In the genomic region with DNA sequence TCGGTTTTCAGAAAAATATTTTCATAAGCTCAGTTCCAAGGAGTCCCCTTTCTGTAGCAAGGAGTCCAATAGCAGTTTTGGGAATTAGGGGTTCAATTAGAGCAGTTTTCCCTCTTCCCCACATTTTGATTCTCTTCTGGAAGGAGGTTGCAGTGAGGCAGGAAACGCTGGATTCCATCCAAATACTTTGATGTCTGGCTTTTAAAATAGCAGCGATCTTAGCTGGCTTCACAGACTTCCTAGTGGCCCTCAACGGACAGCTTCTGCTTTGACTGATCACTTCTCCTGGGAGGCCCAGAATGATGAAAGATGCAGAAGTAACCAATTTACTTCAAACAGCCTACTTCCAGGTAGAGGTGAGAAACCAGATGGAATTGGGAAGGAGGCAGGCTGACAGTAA, we compare ENCODE assay signal across 16 cellular contexts.
DNase-seq lines count a peak whose midpoint lies in the region; ATAC-seq and TF ChIP-seq lines count a peak whose summit lies in the region.
"Had no signal": no experiment of that assay in that cellular context is flagged by ENCODE, and none has a peak within 500 bp of the region (broad histone marks: within the 10 kb centered on the region; RNA-seq: fewer than 3 reads in every experiment).

No MANE protein-coding gene starts in this region.

- TF ChIP-seq CTCF in SK-N-SH (IDR thresholded peaks at IDR 0.05) (no peak), fibroblast of mammary gland (conservative IDR thresholded peaks at IDR 0.05; ENCODE audit: control insufficient read depth, insufficient read depth, low read depth, low read length) (no peak)

- peaks cover 0 to 7% of the 10 kb centered on the region in 2 experiments; a peak in 2 of 4 replicates for H3K4me1 ChIP-seq in SK-N-SH (ENCODE audit: control insufficient read depth in 1 of 2, insufficient read depth in 2 of 2, low read depth in 1 of 2, low read length in 1 of 2)

- POLR2A ChIA-PET in SK-N-SH (lab: Yijun Ruan, JAX) = no interaction called here

- ATAC-seq in GM18519 (IDR thresholded peaks at IDR 0.05; ENCODE audit: low FRiP score, unreplicated experiment) = no peak
- ATAC-seq: activated CD8-positive, alpha-beta T cell treated with anti-CD3 and anti-CD28 coated beads for 36 hours had no signal

- CTCF ChIA-PET in SK-N-SH (lab: Yijun Ruan, JAX) = interaction anchor here (0.9 to 1.3 kb wide), 2 partner anchors 10 to 27 kb away, joined by 6 read pairs; no protein-coding TSS in a partner anchor

- H3F3A ChIP-seq in SK-N-SH (replicated peaks; ENCODE audit: insufficient read depth) = peaks cover 5% of the 10 kb centered on the region

- no peaks in the 10 kb centered on the region for H3K79me2 ChIP-seq in SK-N-SH (ENCODE audit: insufficient read depth)

- no peak overlapping the region; a peak in 1 of 4 replicates for H3K27ac ChIP-seq in SK-N-SH (ENCODE audit: low read depth in 2 of 2, low read length in 1 of 2)
- H3K27ac ChIP-seq: right atrium auricular region, VCaP had no signal

- H3K9ac ChIP-seq in SK-N-SH = no peak overlapping the region

- no peak overlapping the region for H3K4me2 ChIP-seq in SK-N-SH

- TF ChIP-seq EP300 in SK-N-SH (IDR thresholded peaks at IDR 0.05; ENCODE audit: borderline replicate concordance in 1 of 2, low read depth in 1 of 2, low read length in 1 of 2) = no peak

- H3K4me3 ChIP-seq in SK-N-SH (ENCODE audit: low read depth in 2 of 2, low read length in 1 of 2) (no peak overlapping the region), fibroblast of mammary gland (ENCODE audit: control insufficient read depth, low read depth, low read length) (no peak overlapping the region)
- H3K4me3 ChIP-seq: right atrium auricular region had no signal

- no peaks in the 10 kb centered on the region for H4K20me1 ChIP-seq in SK-N-SH (ENCODE audit: insufficient read depth)

- H3K36me3 ChIP-seq in SK-N-SH (replicated peaks in 1 of 2; ENCODE audit: control insufficient read depth in 1 of 2, insufficient read depth in 2 of 2, low read length in 1 of 2) = peaks cover 0 to 33% of the 10 kb centered on the region in 2 experiments
- H3K36me3 ChIP-seq: right atrium auricular region had no signal

- H3K9me2 ChIP-seq in SK-N-SH = no peaks in the 10 kb centered on the region

- TF ChIP-seq RAD21 in SK-N-SH (IDR thresholded peaks at IDR 0.05; ENCODE audit: low read length) = no peak

- H3K9me3 ChIP-seq in SK-N-SH = no peaks in the 10 kb centered on the region
- H3K9me3 ChIP-seq: right atrium auricular region had no signal

- no peak overlapping the region for H2AFZ ChIP-seq in SK-N-SH (ENCODE audit: low read depth)

- peak; percentile 7 for DNase-seq in SKM-1 treated with dmso at 0.1 percent for 144 hours (lab: John Stamatoyannopoulos, UW; ENCODE audit: unreplicated experiment)
- DNase-seq in SKM-1 (lab: John Stamatoyannopoulos, UW; ENCODE audit: unreplicated experiment) = no peak
- no peak for DNase-seq in SK-N-SH
- DNase-seq in fibroblast of mammary gland (ENCODE audit: low read depth) = peak; percentile 30
- DNase-seq in pons (ENCODE audit: low spot score) = peak; percentile 53
- no peak for DNase-seq in HUDEP-2 (lab: John Stamatoyannopoulos, UW; ENCODE audit: unreplicated experiment in 76 of 76)
- no peak for DNase-seq in NCI-H510A (lab: John Stamatoyannopoulos, UW)
- DNase-seq: activated CD8-positive, alpha-beta T cell treated with anti-CD3 and anti-CD28 coated beads for 36 hours; activated naive CD8-positive, alpha-beta T cell treated with anti-CD3 and anti-CD28 coated beads, Interleukin-2, amount 10 ng/mL, durations not matched to agents 7 days and 5 days; CD4-positive, alpha-beta memory T cell; NCI-H187 treated with DMSO at 0.1 percent for 48 hours; NCI-H226; stimulated activated naive CD4-positive, alpha-beta T cell treated with Interleukin-2 at 50 U/mL for 16 hours had no signal

- no peaks in the 10 kb centered on the region for H3K27me3 ChIP-seq in SK-N-SH (ENCODE audit: insufficient read depth)
- H3K27me3 ChIP-seq: right atrium auricular region had no signal

- WGBS in SK-N-SH (ENCODE audit: low lambda C conversion rate) = 64% methylated on average over 4 of the region's 4 CpGs

TF ChIP-seq in SK-N-SH, 30 proteins besides CTCF, POLR2A, EP300 and RAD21:
- TF ChIP-seq, protein P1, sequence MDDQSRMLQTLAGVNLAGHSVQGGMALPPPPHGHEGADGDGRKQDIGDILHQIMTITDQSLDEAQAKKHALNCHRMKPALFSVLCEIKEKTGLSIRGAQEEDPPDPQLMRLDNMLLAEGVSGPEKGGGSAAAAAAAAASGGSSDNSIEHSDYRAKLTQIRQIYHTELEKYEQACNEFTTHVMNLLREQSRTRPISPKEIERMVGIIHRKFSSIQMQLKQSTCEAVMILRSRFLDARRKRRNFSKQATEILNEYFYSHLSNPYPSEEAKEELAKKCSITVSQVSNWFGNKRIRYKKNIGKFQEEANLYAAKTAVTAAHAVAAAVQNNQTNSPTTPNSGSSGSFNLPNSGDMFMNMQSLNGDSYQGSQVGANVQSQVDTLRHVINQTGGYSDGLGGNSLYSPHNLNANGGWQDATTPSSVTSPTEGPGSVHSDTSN (IDR thresholded peaks at IDR 0.05) = 0 out of 2 replicates have a peak, but pooled peaks have one; percentile 21
- TF ChIP-seq NFIC (IDR thresholded peaks at IDR 0.05; ENCODE audit: borderline replicate concordance) = peak; percentile 31; the same call in 1 of the 2 replicates
- no peak for TF ChIP-seq MXI1 (IDR thresholded peaks at IDR 0.05; ENCODE audit: low read depth, low read length)

Comparison
In these comparisons a context has a peak if more than half of its experiments do, and no peak if none do; other contexts are left out.
1. DNase-seq: peak in SKM-1 treated with dmso at 0.1 percent for 144 hours (single experiment), fibroblast of mammary gland (single experiment) and pons (single experiment); none in SKM-1 (single experiment), SK-N-SH (single experiment), HUDEP-2 (0 of 76) and NCI-H510A (single experiment).